ENCODE assay signal across 1 cellular context in genomic region chr12:119593578-119594398, GRCh38.
TF ChIP-seq lines count a peak whose summit lies in the region.

Gene TMEM233, plus strand, starts transcription at chr12:119593774. Its CDS starts 75 bp downstream, at chr12:119593849.

TF ChIP-seq in HepG2, 621 proteins besides CTCF, POLR2A, EP300 and RAD21:
- no peak for TF ChIP-seq PHF21A (CRISPR knock-in tag; IDR thresholded peaks at IDR 0.05)
TF ChIP-seq in HepG2: peak in this region for 0.
